In genomic region chr11:6414874-6415328, GRCh38 we compare ENCODE assay signal across 12 cellular contexts. TPM values are rescaled to one million over a fixed set of nuclear protein-coding genes. Genes with fewer than 3 reads are reported as not detected.
DNase-seq lines count a peak whose midpoint lies in the region; ATAC-seq, FAIRE-seq and TF ChIP-seq lines count a peak whose summit lies in the region.
"Had no signal": no experiment of that assay in that cellular context is flagged by ENCODE, and none has a peak within 500 bp of the region (broad histone marks: within the 10 kb centered on the region; RNA-seq: fewer than 3 reads in every experiment).

No MANE protein-coding gene starts in this region.

- H3K27ac ChIP-seq in BLaER1 (no peak overlapping the region), esophagus muscularis mucosa (replicated peaks in 1 of 4) (peak overlapping the region in 2 of 4 donors; percentile 1 to 20)
- H3K27ac ChIP-seq: C4-2B had no signal

- no peak overlapping the region for H3K4me3 Mint-ChIP-seq in activated naive CD8-positive, alpha-beta T cell treated with anti-CD3 and anti-CD28 coated beads, Interleukin-2, amount 50 U/mL, for 24 hours
- H3K4me3 Mint-ChIP-seq: central memory CD8-positive, alpha-beta T cell; neural crest cell had no signal

- no peak for FAIRE-seq in HTR-8/SVneo (lab: Jason Lieb, UNC)

- H3K27ac Mint-ChIP-seq in activated naive CD8-positive, alpha-beta T cell treated with anti-CD3 and anti-CD28 coated beads, Interleukin-2, amount 50 U/mL, for 24 hours, result no peak overlapping the region

- peaks cover 15% of the 10 kb centered on the region for H3K4me1 Mint-ChIP-seq in activated naive CD8-positive, alpha-beta T cell treated with anti-CD3 and anti-CD28 coated beads, Interleukin-2, amount 50 U/mL, for 24 hours

- intact Hi-C loops in esophagus muscularis mucosa (cut with DNase I), result no loop called here

- H4K20me1 ChIP-seq in BLaER1, result peaks cover 17% of the 10 kb centered on the region; the same call in 1 of the 2 replicates

- H3K9me3 Mint-ChIP-seq in activated naive CD8-positive, alpha-beta T cell treated with anti-CD3 and anti-CD28 coated beads, Interleukin-2, amount 50 U/mL, for 24 hours, result no peaks in the 10 kb centered on the region
- H3K9me3 Mint-ChIP-seq: central memory CD8-positive, alpha-beta T cell; neural crest cell had no signal

- no peak overlapping the region for H3K9ac ChIP-seq in BLaER1

- TF ChIP-seq EP300 in esophagus muscularis mucosa (IDR thresholded peaks at IDR 0.05), result no peak

- ATAC-seq in GM18511 (IDR thresholded peaks at IDR 0.05; ENCODE audit: unreplicated experiment), result peak; percentile 62
- ATAC-seq in activated naive CD8-positive, alpha-beta T cell treated with anti-CD3 and anti-CD28 coated beads, Interleukin-2, amount 50 U/mL, for 24 hours, result peak; percentile 37

- H3K36me3 ChIP-seq in BLaER1 (peaks cover 15% of the 10 kb centered on the region), esophagus muscularis mucosa (peaks cover 7 to 17% (median 14%) of the 10 kb centered on the region in 4 donors)

- H3K4me2 ChIP-seq in BLaER1, result peak overlapping the region; percentile 4; the same call in 1 of the 2 replicates

- no peaks in the 10 kb centered on the region for H3K27me3 Mint-ChIP-seq in activated naive CD8-positive, alpha-beta T cell treated with anti-CD3 and anti-CD28 coated beads, Interleukin-2, amount 50 U/mL, for 24 hours
- H3K27me3 Mint-ChIP-seq: central memory CD8-positive, alpha-beta T cell had no signal

- DNase-seq in M059J (ENCODE audit: low read depth) (peak; percentile 41), HTR-8/SVneo (ENCODE audit: insufficient read length, low spot score) (no peak), NCI-H146 (lab: John Stamatoyannopoulos, UW) (no peak), esophagus muscularis mucosa (ENCODE audit: extremely low spot score) (no peak), putamen (ENCODE audit: low spot score) (no peak)
- peak; percentile 37 for DNase-seq in activated naive CD8-positive, alpha-beta T cell treated with anti-CD3 and anti-CD28 coated beads, Interleukin-2, amount 50 U/mL, for 24 hours
- DNase-seq: Karpas-422 had no signal

- H3K4me3 ChIP-seq in BLaER1, result no peak overlapping the region
- H3K4me3 ChIP-seq in esophagus muscularis mucosa, result no peak overlapping the region

- TF ChIP-seq CTCF in esophagus muscularis mucosa (IDR thresholded peaks at IDR 0.05), result no peak

- H3K27me3 ChIP-seq in BLaER1, result peaks cover 5% of the 10 kb centered on the region; the same call in 1 of the 2 replicates
- no peaks in the 10 kb centered on the region for H3K27me3 ChIP-seq in esophagus muscularis mucosa

- TF ChIP-seq POLR2A in esophagus muscularis mucosa (IDR thresholded peaks at IDR 0.05; ENCODE audit: low read depth), result no peak

- H3K4me1 ChIP-seq in BLaER1, result peaks cover 16% of the 10 kb centered on the region
- peaks cover 18 to 56% (median 43%) of the 10 kb centered on the region in 4 donors for H3K4me1 ChIP-seq in esophagus muscularis mucosa

- H3K9me3 ChIP-seq in BLaER1, result no peaks in the 10 kb centered on the region
- H3K9me3 ChIP-seq in esophagus muscularis mucosa, result no peaks in the 10 kb centered on the region

- WGBS in esophagus muscularis mucosa, result 80% methylated on average over 3 of the region's 3 CpGs

- peaks cover 1% of the 10 kb centered on the region for H3K36me3 Mint-ChIP-seq in activated naive CD8-positive, alpha-beta T cell treated with anti-CD3 and anti-CD28 coated beads, Interleukin-2, amount 50 U/mL, for 24 hours (ENCODE audit: low read depth)

RNA-seq across cellular contexts. Expression of gene APBB1, which starts 4.0 kb away (rescaled TPM):
- total RNA-seq in M059J (2014; rRNA removed; shearing (Covaris generic)), result 16.5 and 24.4 TPM in 2 replicates
- total RNA-seq in esophagus muscularis mucosa, result 100 to 1,000 TPM in 2 of 4 donors, 10 to 100 TPM in 2; 63.1 to 166 (median 109) TPM

RNA-seq across cellular contexts. Expression of gene SMPD1, which starts 24.6 kb away (rescaled TPM):
- 105 and 124 TPM in 2 replicates for total RNA-seq in M059J (2014; rRNA removed; shearing (Covaris generic))
- total RNA-seq in esophagus muscularis mucosa, result 10 to 100 TPM; 28.2 to 37.9 (median 30.8) TPM

RNA-seq across cellular contexts. Expression of gene HPX, which starts 25.9 kb away (rescaled TPM):
- total RNA-seq in M059J (2014; rRNA removed; shearing (Covaris generic)), result not detected in 2 replicates
- 1 to 10 TPM in 1 of 4 donors, under 1 TPM in 3; 0.50 to 1.2 (median 0.69) TPM for total RNA-seq in esophagus muscularis mucosa

RNA-seq across cellular contexts. Expression of gene TRIM3, which starts 58.8 kb away (rescaled TPM):
- 10.3 and 10.4 TPM in 2 replicates for total RNA-seq in M059J (2014; rRNA removed; shearing (Covaris generic))
- 10 to 100 TPM; 26.6 to 47.6 (median 35.3) TPM for total RNA-seq in esophagus muscularis mucosa

Comparison
In these comparisons a context has a peak if more than half of its experiments do, and no peak if none do; other contexts are left out.
1. DNase-seq: peak in M059J (single experiment) and activated naive CD8-positive, alpha-beta T cell treated with anti-CD3 and anti-CD28 coated beads, Interleukin-2, amount 50 U/mL, for 24 hours (single experiment); none in HTR-8/SVneo (single experiment), NCI-H146 (single experiment), esophagus muscularis mucosa (single experiment) and putamen (single experiment).